Comparison of ENCODE assay signal across 9 cellular contexts in genomic region chr15:51623386-51623938, GRCh38. TPM values are rescaled to one million over a fixed set of nuclear protein-coding genes. Genes with fewer than 3 reads are reported as not detected.
DNase-seq lines count a peak whose midpoint lies in the region; ATAC-seq and TF ChIP-seq lines count a peak whose summit lies in the region.
"Had no signal": no experiment of that assay in that cellular context is flagged by ENCODE, and none has a peak within 500 bp of the region (broad histone marks: within the 10 kb centered on the region; RNA-seq: fewer than 3 reads in every experiment).

No MANE protein-coding gene starts in this region.

- no peaks in the 10 kb centered on the region for H3K9me3 Mint-ChIP-seq in activated naive CD8-positive, alpha-beta T cell (ENCODE audit: low read depth)

- TF ChIP-seq CTCF in KMS-11 (conservative IDR thresholded peaks at IDR 0.05; ENCODE audit: low read depth, low read length) (no peak), testis (IDR thresholded peaks at IDR 0.05) (no peak)

- peak; percentile 56 for DNase-seq in COR-L47 (lab: John Stamatoyannopoulos, UW)
- no peak for DNase-seq in testis
- no peak for DNase-seq in iPS-NIHi7 (ENCODE audit: extremely low spot score)

- H3K9me3 ChIP-seq in testis, result no peaks in the 10 kb centered on the region

- H3K9ac ChIP-seq in KMS-11, result peak overlapping the region; percentile 43; the same call in 1 of the 2 replicates

- ATAC-seq in GM21381 (IDR thresholded peaks at IDR 0.05; ENCODE audit: unreplicated experiment), result no peak
- ATAC-seq in GM18858 (IDR thresholded peaks at IDR 0.05; ENCODE audit: unreplicated experiment), result no peak

- H3K36me3 ChIP-seq in KMS-11 (ENCODE audit: insufficient read depth), result no peaks in the 10 kb centered on the region
- H3K36me3 ChIP-seq in testis (ENCODE audit: low read depth, missing control alignments), result no peaks in the 10 kb centered on the region

- no peak overlapping the region for H3K4me3 ChIP-seq in KMS-11 (IDR thresholded peaks at IDR 0.05; ENCODE audit: insufficient read depth, low read depth, low read length)
- peak overlapping the region; percentile 62 to 95 for H3K4me3 ChIP-seq in testis

- peaks cover 9% of the 10 kb centered on the region for H3K27me3 Mint-ChIP-seq in activated naive CD8-positive, alpha-beta T cell

- peak overlapping the region; percentile 8 for H3K27ac Mint-ChIP-seq in activated naive CD8-positive, alpha-beta T cell

- no peak for TF ChIP-seq POLR2A in testis (IDR thresholded peaks at IDR 0.05)

- H3K4me1 Mint-ChIP-seq in activated naive CD8-positive, alpha-beta T cell (ENCODE audit: low read depth), result peaks cover 9% of the 10 kb centered on the region

- H4K20me1 ChIP-seq in KMS-11 (ENCODE audit: insufficient read depth), result no peaks in the 10 kb centered on the region

- H3K27me3 ChIP-seq in KMS-11 (ENCODE audit: insufficient read depth, low read depth) (no peaks in the 10 kb centered on the region; the same call in 1 of the 2 replicates), layer of hippocampus (ENCODE audit: control insufficient read depth, insufficient read depth, low read length) (no peaks in the 10 kb centered on the region), testis (no peaks in the 10 kb centered on the region)

- H3K4me1 ChIP-seq in KMS-11 (ENCODE audit: low read depth, poor library complexity, severe bottlenecking) (peaks cover 54% of the 10 kb centered on the region), testis (no peaks in the 10 kb centered on the region)

- WGBS in testis, 2 donors, result 9 to 13% methylated on average over 8 of the region's 8 CpGs

- H3K4me3 Mint-ChIP-seq in activated naive CD8-positive, alpha-beta T cell, result peak overlapping the region; percentile 85

- H3K4me2 ChIP-seq in KMS-11, result peak overlapping the region; percentile 38

- no peaks in the 10 kb centered on the region for H3K36me3 Mint-ChIP-seq in activated naive CD8-positive, alpha-beta T cell

- H3K27ac ChIP-seq in KMS-11, result no peak overlapping the region
- H3K27ac ChIP-seq in layer of hippocampus (ENCODE audit: low read depth, low read length), result peak overlapping the region; percentile 81
- peak overlapping the region; percentile 86 to 91 for H3K27ac ChIP-seq in testis

- no peaks in the 10 kb centered on the region for H3K79me2 ChIP-seq in KMS-11 (ENCODE audit: insufficient read depth, low read depth)

- intact Hi-C loops in testis (cut with DNase I; ENCODE audit: low total_unique reads), result no loop called here

- H2AFZ ChIP-seq in KMS-11 (ENCODE audit: low read depth), result peak overlapping the region; percentile 94

RNA-seq across cellular contexts. Expression of gene DMXL2, which starts 0.9 kb away (rescaled TPM):
- 10 to 100 TPM; 64.4 to 81.3 TPM for total RNA-seq in testis
- polyA plus RNA-seq in testis (ENCODE audit: insufficient read depth, low read depth, low replicate concordance), result 54.5 TPM

RNA-seq across cellular contexts. Expression of gene SCG3, which starts 57.8 kb away (rescaled TPM):
- total RNA-seq in testis, result 1 to 10 TPM; 1.2 to 1.3 TPM
- polyA plus RNA-seq in testis (ENCODE audit: insufficient read depth, low read depth, low replicate concordance), result 2.0 TPM
- total RNA-seq: subcutaneous adipose tissue had no signal
